ENCODE assay signal across 1 cellular context in genomic region chrX:54808109-54808604, GRCh38.
TF ChIP-seq lines count a peak whose summit lies in the region.

No MANE protein-coding gene starts in this region.

TF ChIP-seq in K562, 482 proteins besides CTCF, POLR2A, EP300 and RAD21 (continued from another document):
- TF ChIP-seq ZNF395 (CRISPR knock-in tag; IDR thresholded peaks at IDR 0.05) = no peak
- no peak for TF ChIP-seq TSC22D4 (tag; IDR thresholded peaks at IDR 0.05)
- TF ChIP-seq ARID1B (IDR thresholded peaks at IDR 0.05) = 0 out of 2 replicates have a peak, but pooled peaks have one; percentile 18
- TF ChIP-seq KDM1A (IDR thresholded peaks at IDR 0.05) = no peak
- TF ChIP-seq HDAC1 (IDR thresholded peaks at IDR 0.05) = 0 out of 4 replicates have a peak, but pooled peaks of 1 of the 2 experiments have one; percentile 50
- 0 out of 2 replicates have a peak, but pooled peaks have one; percentile 72 for TF ChIP-seq EP400 (IDR thresholded peaks at IDR 0.05)
- no peak for TF ChIP-seq ARNT (IDR thresholded peaks at IDR 0.05)
- TF ChIP-seq KLF1 (tag; IDR thresholded peaks at IDR 0.05) = no peak
- TF ChIP-seq PHB (CRISPR knock-in tag; IDR thresholded peaks at IDR 0.05) = no peak
- no peak for TF ChIP-seq SRSF1 (IDR thresholded peaks at IDR 0.05; ENCODE audit: low read depth, low read length)
TF ChIP-seq in K562: peak in this region for 18.
